ENCODE assay signal across 8 cellular contexts in genomic region chr10:27242951-27243551, GRCh38. TPM values are rescaled to one million over a fixed set of nuclear protein-coding genes. Genes with fewer than 3 reads are reported as not detected.
DNase-seq lines count a peak whose midpoint lies in the region; ATAC-seq, FAIRE-seq and TF ChIP-seq lines count a peak whose summit lies in the region.

No MANE protein-coding gene starts in this region.

- peak overlapping the region; percentile 86 for H3K27ac ChIP-seq in C4-2B
- H3K27ac ChIP-seq in Panc1 (ENCODE audit: low read length) = peak overlapping the region; percentile 94

- no peaks in the 10 kb centered on the region for H3K9me3 Mint-ChIP-seq in activated T-helper 17 cell treated with anti-CD3 and anti-CD28 coated beads, Interleukin-2, amount 50 U/mL, for 72 hours
- H3K9me3 Mint-ChIP-seq in natural killer cell = no peaks in the 10 kb centered on the region

- H3K4me1 Mint-ChIP-seq in activated T-helper 17 cell treated with anti-CD3 and anti-CD28 coated beads, Interleukin-2, amount 50 U/mL, for 72 hours = peaks cover 12% of the 10 kb centered on the region
- peaks cover 41 to 44% of the 10 kb centered on the region in 2 donors for H3K4me1 Mint-ChIP-seq in natural killer cell

- peak overlapping the region; percentile 94 for H3K27ac Mint-ChIP-seq in activated T-helper 17 cell treated with anti-CD3 and anti-CD28 coated beads, Interleukin-2, amount 50 U/mL, for 72 hours
- peak overlapping the region; percentile 98 for H3K27ac Mint-ChIP-seq in natural killer cell

- peak overlapping the region; percentile 93 for H3K4me3 Mint-ChIP-seq in activated T-helper 17 cell treated with anti-CD3 and anti-CD28 coated beads, Interleukin-2, amount 50 U/mL, for 72 hours
- peak overlapping the region; percentile 95 for H3K4me3 Mint-ChIP-seq in natural killer cell

- in situ Hi-C loops in Panc1 (cut with HindIII; ENCODE audit: low pct_unique_long_range_greater_than_20kb, low sequenced_read_pairs) = no loop called here

- TF ChIP-seq CTCF in C4-2B (conservative IDR thresholded peaks at IDR 0.05) (no peak), Panc1 (IDR thresholded peaks at IDR 0.05) (no peak), natural killer cell (IDR thresholded peaks at IDR 0.05) (no peak)

- no TSS peak for BruUV-seq in Panc1 (replicated peaks; lab: Mats Ljungman, UMichigan)

- peak overlapping the region; percentile 65 to 76 for H3K4me3 ChIP-seq in Panc1 (ENCODE audit: low read depth in 2 of 2, low read length in 2 of 2)

- CTCF ChIA-PET in Panc1 (lab: Charles Lee) = interaction anchor here (0.6 kb wide), 1 partner anchor 219 kb away, joined by 4 read pairs; no protein-coding TSS in a partner anchor

- intact Hi-C loops in Panc1 (cut with micrococcal nuclease; ENCODE audit: unreplicated experiment) = no loop called here
- intact Hi-C loops in natural killer cell (cut with micrococcal nuclease) = loop anchor here (1.0 to 5.0 kb wide), 3 partner anchors 88 to 1289 kb away; partner anchors contain the start of genes MASTL, RAB18 and WAC

- no peaks in the 10 kb centered on the region for H3K9me3 ChIP-seq in Panc1 (ENCODE audit: control insufficient read depth, insufficient read depth, low read depth, low read length)

- ATAC-seq in Panc1 (no peak), natural killer cell (peak; percentile 37 to 61 (median 59))
- peak; percentile 62 for ATAC-seq in activated T-helper 17 cell treated with anti-CD3 and anti-CD28 coated beads, Interleukin-2, amount 50 U/mL, for 72 hours (replicated peaks)

- H3K27me3 ChIP-seq in Panc1 (ENCODE audit: control insufficient read depth, insufficient read depth, low read length) = no peaks in the 10 kb centered on the region

- H3K36me3 Mint-ChIP-seq in activated T-helper 17 cell treated with anti-CD3 and anti-CD28 coated beads, Interleukin-2, amount 50 U/mL, for 72 hours (ENCODE audit: low read depth) = peaks cover 33% of the 10 kb centered on the region
- H3K36me3 Mint-ChIP-seq in natural killer cell = no peaks in the 10 kb centered on the region

- peak; percentile 96 for FAIRE-seq in GM19239 (lab: Jason Lieb, UNC)

- peaks cover 3% of the 10 kb centered on the region; the same call in 1 of the 2 replicates for H3K36me3 ChIP-seq in Panc1 (ENCODE audit: control insufficient read depth, insufficient read depth, low read length)

- POLR2A ChIA-PET in Panc1 (lab: Charles Lee) = no interaction called here

- DNase-seq in GM19239 (ENCODE audit: insufficient read length, low spot score) (no peak), HK-2 (ENCODE audit: unreplicated experiment) (peak; percentile 27), Panc1 (ENCODE audit: low read depth, low spot score) (no peak), fibroblast of the conjunctiva (ENCODE audit: low read depth) (peak; percentile 61), natural killer cell (peak; percentile 57), superior temporal gyrus (ENCODE audit: extremely low spot score) (peak; percentile 85)

- no peaks in the 10 kb centered on the region for H3K27me3 Mint-ChIP-seq in activated T-helper 17 cell treated with anti-CD3 and anti-CD28 coated beads, Interleukin-2, amount 50 U/mL, for 72 hours
- H3K27me3 Mint-ChIP-seq in natural killer cell (ENCODE audit: low read depth in 2 of 2) = no peaks in the 10 kb centered on the region

- peaks cover 7% of the 10 kb centered on the region; the same call in 1 of the 2 replicates for H3K4me1 ChIP-seq in Panc1 (ENCODE audit: control insufficient read depth, insufficient read depth, low read length)

RNA-seq across cellular contexts. Expression of gene ACBD5, which starts 2.5 kb away (rescaled TPM):
- total RNA-seq in Panc1 (2021; ENCODE audit: unreplicated experiment) = 18.4 TPM
- 14.1 TPM for polyA plus RNA-seq in Panc1 (2012; ENCODE audit: insufficient read length)
- 10 to 100 TPM; 25.9 to 27.4 TPM for total RNA-seq in activated T-helper 17 cell treated with anti-CD3 and anti-CD28 coated beads, Interleukin-2, amount 50 U/mL, for 72 hours
- total RNA-seq in natural killer cell = 10 to 100 TPM; 38.2 to 58.8 (median 47.4) TPM

Comparison
In these comparisons a context has a peak if more than half of its experiments do, and no peak if none do; other contexts are left out.
1. DNase-seq: peak in HK-2 (single experiment), fibroblast of the conjunctiva (single experiment), natural killer cell (single experiment) and superior temporal gyrus (single experiment); none in GM19239 (single experiment) and Panc1 (single experiment).